Comparison of ENCODE assay signal across 20 cellular contexts in genomic region chr5:172933238-172933637, GRCh38.
"Had no signal": no experiment of that assay in that cellular context is flagged by ENCODE, and none has a peak within 500 bp of the region (broad histone marks: within the 10 kb centered on the region; RNA-seq: fewer than 3 reads in every experiment).

No MANE protein-coding gene starts in this region.

- H3K9me3 ChIP-seq: heart left ventricle, thyroid gland had no signal

- H3K9me3 Mint-ChIP-seq: activated CD4-positive, alpha-beta memory T cell treated with anti-CD3 and anti-CD28 coated beads for 36 hours; activated T-cell treated with anti-CD3 and anti-CD28 coated beads, Interleukin-2, amount 50 U/mL, for 24 hours; effector memory CD8-positive, alpha-beta T cell; memory B cell; natural killer cell; stimulated activated naive CD8-positive, alpha-beta T cell treated with anti-CD3 and anti-CD28 coated beads, Interleukin-15, amount 100 ng/mL, for 72 hours had no signal

- H3K27ac ChIP-seq: VCaP had no signal

- DNase-seq: activated CD4-positive, alpha-beta memory T cell treated with anti-CD3 and anti-CD28 coated beads for 36 hours; activated CD4-positive, alpha-beta T cell treated with anti-CD3 and anti-CD28 coated beads for 48 hours; activated CD8-positive, alpha-beta memory T cell treated with anti-CD3 and anti-CD28 coated beads, Interleukin-2, amount 50 U/mL, for 48 hours; activated gamma-delta T cell; activated naive CD4-positive, alpha-beta T cell treated with anti-CD3 and anti-CD28 coated beads, Interleukin-2, amount 50 U/mL, for 16 hours; activated T-cell treated with anti-CD3 and anti-CD28 coated beads, Interleukin-2, amount 50 U/mL, for 24 hours; cortex of kidney; effector memory CD8-positive, alpha-beta T cell; erythroblast; heart left ventricle; natural killer cell; posterior cingulate gyrus; stimulated activated CD4-positive, alpha-beta T cell treated with anti-CD3 and anti-CD28 coated beads, Interleukin-2, amount 100 ng/mL, for 48 hours; stimulated activated naive CD8-positive, alpha-beta T cell treated with anti-CD3 and anti-CD28 coated beads, Interleukin-15, amount 100 ng/mL, for 72 hours; T-helper 1 cell; T-helper 9 cell; thyroid gland had no signal

- H3K4me3 Mint-ChIP-seq: activated CD4-positive, alpha-beta memory T cell treated with anti-CD3 and anti-CD28 coated beads for 36 hours; activated T-cell treated with anti-CD3 and anti-CD28 coated beads, Interleukin-2, amount 50 U/mL, for 24 hours; effector memory CD8-positive, alpha-beta T cell; memory B cell; natural killer cell; stimulated activated naive CD8-positive, alpha-beta T cell treated with anti-CD3 and anti-CD28 coated beads, Interleukin-15, amount 100 ng/mL, for 72 hours had no signal

- H3K27ac Mint-ChIP-seq: activated CD4-positive, alpha-beta memory T cell treated with anti-CD3 and anti-CD28 coated beads for 36 hours; activated T-cell treated with anti-CD3 and anti-CD28 coated beads, Interleukin-2, amount 50 U/mL, for 24 hours had no signal

- FAIRE-seq: TTC549 had no signal

- H3K4me3 ChIP-seq: heart left ventricle, thyroid gland had no signal

- H3K27me3 ChIP-seq: heart left ventricle, thyroid gland had no signal

- H3K27me3 Mint-ChIP-seq: activated CD4-positive, alpha-beta memory T cell treated with anti-CD3 and anti-CD28 coated beads for 36 hours; activated T-cell treated with anti-CD3 and anti-CD28 coated beads, Interleukin-2, amount 50 U/mL, for 24 hours; effector memory CD8-positive, alpha-beta T cell; memory B cell; stimulated activated naive CD8-positive, alpha-beta T cell treated with anti-CD3 and anti-CD28 coated beads, Interleukin-15, amount 100 ng/mL, for 72 hours had no signal
